In genomic region chr9:16921855-16922254, GRCh38 we compare ENCODE assay signal across 16 cellular contexts. TPM values are rescaled to one million over a fixed set of nuclear protein-coding genes. Genes with fewer than 3 reads are reported as not detected.
DNase-seq lines count a peak whose midpoint lies in the region; ATAC-seq and TF ChIP-seq lines count a peak whose summit lies in the region.
"Had no signal": no experiment of that assay in that cellular context is flagged by ENCODE, and none has a peak within 500 bp of the region (broad histone marks: within the 10 kb centered on the region; RNA-seq: fewer than 3 reads in every experiment).

No MANE protein-coding gene starts in this region.

- no peaks in the 10 kb centered on the region for H3K9me3 Mint-ChIP-seq in chondrocyte (ENCODE audit: low read depth)
- peaks cover 3% of the 10 kb centered on the region for H3K9me3 Mint-ChIP-seq in type B pancreatic cell

- no peaks in the 10 kb centered on the region for H3K27me3 ChIP-seq in kidney epithelial cell (ENCODE audit: control insufficient read depth, insufficient read depth, low read length)
- H3K27me3 ChIP-seq: brain microvascular endothelial cell, stomach had no signal

- no peak overlapping the region for H3K4me3 Mint-ChIP-seq in chondrocyte (ENCODE audit: unreplicated experiment)
- H3K4me3 Mint-ChIP-seq in type B pancreatic cell: no peak overlapping the region
- H3K4me3 Mint-ChIP-seq: IgD-negative memory B cell, memory B cell had no signal

- no peaks in the 10 kb centered on the region for H3K27me3 Mint-ChIP-seq in chondrocyte (ENCODE audit: low read depth)
- no peaks in the 10 kb centered on the region for H3K27me3 Mint-ChIP-seq in type B pancreatic cell
- H3K27me3 Mint-ChIP-seq: IgD-negative memory B cell, memory B cell had no signal

- no peak overlapping the region for H3K4me3 ChIP-seq in kidney epithelial cell (ENCODE audit: low read depth, low read length)
- H3K4me3 ChIP-seq: skin epidermis, stomach had no signal

- no peak for ATAC-seq in HG02763 (IDR thresholded peaks at IDR 0.05; ENCODE audit: unreplicated experiment)
- no peak for ATAC-seq in GM21367 (IDR thresholded peaks at IDR 0.05; ENCODE audit: unreplicated experiment)

- peaks cover 12% of the 10 kb centered on the region for H3K4me1 Mint-ChIP-seq in chondrocyte (ENCODE audit: low read depth)
- H3K4me1 Mint-ChIP-seq in type B pancreatic cell (ENCODE audit: unreplicated experiment): no peaks in the 10 kb centered on the region
- H3K4me1 Mint-ChIP-seq: IgD-negative memory B cell, memory B cell had no signal

- no peak overlapping the region for H3K27ac Mint-ChIP-seq in chondrocyte (ENCODE audit: unreplicated experiment)
- H3K27ac Mint-ChIP-seq in type B pancreatic cell: no peak overlapping the region
- H3K27ac Mint-ChIP-seq: IgD-negative memory B cell, memory B cell had no signal

- TF ChIP-seq CTCF in chondrocyte (IDR thresholded peaks at IDR 0.05) (peak; percentile 34), kidney epithelial cell (IDR thresholded peaks at IDR 0.05; ENCODE audit: insufficient read depth, low read length, poor library complexity, severe bottlenecking) (no peak), type B pancreatic cell (conservative IDR thresholded peaks at IDR 0.05) (no peak)

- H3K36me3 ChIP-seq in kidney epithelial cell (ENCODE audit: control insufficient read depth, insufficient read depth, low read length): no peaks in the 10 kb centered on the region
- H3K36me3 ChIP-seq: brain microvascular endothelial cell, stomach had no signal

- DNase-seq in EL (peak; percentile 42), LoVo (ENCODE audit: low spot score) (peak; percentile 29), chondrocyte (ENCODE audit: low spot score) (no peak), kidney epithelial cell (ENCODE audit: low read depth) (peak; percentile 61), cerebellar cortex (ENCODE audit: low spot score) (no peak), type B pancreatic cell (ENCODE audit: extremely low spot score, unreplicated experiment) (no peak)
- DNase-seq: brain microvascular endothelial cell, C1 segment of cervical spinal cord, NCI-H187 treated with DMSO at 0.1 percent for 48 hours, stomach had no signal

- H3K36me3 Mint-ChIP-seq in chondrocyte (ENCODE audit: low read depth) (no peaks in the 10 kb centered on the region), type B pancreatic cell (no peaks in the 10 kb centered on the region)
- H3K36me3 Mint-ChIP-seq: IgD-negative memory B cell, memory B cell had no signal

RNA-seq across cellular contexts. Expression of gene BNC2, which starts 51.4 kb away (rescaled TPM):
- total RNA-seq in chondrocyte (17.8 to 45.0 TPM (median 21.3 TPM) in 3 replicates), kidney epithelial cell (0.96 and 1.5 TPM in 2 replicates), type B pancreatic cell (ENCODE audit: low replicate concordance) (7.6 and 80.9 TPM in 2 replicates)
- total RNA-seq: activated CD8-positive, alpha-beta memory T cell treated with anti-CD3 and anti-CD28 coated beads for 36 hours had no signal

Comparison
In these comparisons a context has a peak if more than half of its experiments do, and no peak if none do; other contexts are left out.
1. DNase-seq: peak in EL (single experiment), LoVo (single experiment) and kidney epithelial cell (single experiment); none in chondrocyte (single experiment), cerebellar cortex (single experiment) and type B pancreatic cell (single experiment).